Comparison of ENCODE assay signal across 15 cellular contexts in the genomic region with DNA sequence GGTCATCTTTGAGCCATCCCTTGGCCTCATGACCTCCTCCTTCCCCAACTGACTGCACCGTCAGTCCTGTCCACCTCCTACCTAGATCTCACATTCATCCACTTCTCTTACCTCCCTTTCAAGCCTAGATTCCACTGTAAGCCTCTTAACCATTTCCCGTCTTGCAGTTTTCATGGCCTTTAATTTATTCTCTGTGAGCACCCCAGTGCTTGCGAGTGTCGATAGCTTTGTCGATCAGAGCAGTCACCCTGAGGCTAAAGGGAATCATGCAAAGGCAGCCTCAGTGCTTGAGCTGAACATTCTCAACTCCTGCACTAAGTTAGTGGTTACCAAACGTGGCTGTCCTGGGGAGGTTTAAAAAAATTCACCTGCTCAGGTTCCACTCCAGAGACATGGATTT. TPM values are rescaled to one million over a fixed set of nuclear protein-coding genes. Genes with fewer than 3 reads are reported as not detected.
A peak's percentile ranks its signal among the peaks of the same experiment; 100 is the strongest.
DNase-seq lines count a peak whose midpoint lies in the region; ATAC-seq, FAIRE-seq and TF ChIP-seq lines count a peak whose summit lies in the region.
"Had no signal": no experiment of that assay in that cellular context is flagged by ENCODE, and none has a peak within 500 bp of the region (broad histone marks: within the 10 kb centered on the region; RNA-seq: fewer than 3 reads in every experiment).

No MANE protein-coding gene starts in this region.

- peak overlapping the region; percentile 57 for H3K4me2 ChIP-seq in BLaER1

- WGBS in esophagus muscularis mucosa = 92% methylated on average over 6 of the region's 6 CpGs
- WGBS in small intestine, 3 donors = 91 to 93% (median 92%) methylated on average over 6 of the region's 6 CpGs

- no peak overlapping the region for H3K9ac ChIP-seq in BLaER1

- H3K36me3 Mint-ChIP-seq in CD14-positive monocyte (peaks cover 48 to 64% of the 10 kb centered on the region in 2 donors), activated B cell treated with CpG ODN at 0.5 μM for 24 hours (ENCODE audit: low read depth) (peaks cover 54% of the 10 kb centered on the region)

- H3K27me3 Mint-ChIP-seq in CD14-positive monocyte (ENCODE audit: low read depth in 3 of 3) (no peaks in the 10 kb centered on the region), activated B cell treated with CpG ODN at 0.5 μM for 24 hours (no peaks in the 10 kb centered on the region)

- TF ChIP-seq CTCF in CD14-positive monocyte (IDR thresholded peaks at IDR 0.05) = no peak
- TF ChIP-seq CTCF in activated B cell treated with CpG ODN at 0.5 μM for 24 hours (IDR thresholded peaks at IDR 0.05) = no peak
- TF ChIP-seq CTCF in esophagus muscularis mucosa (IDR thresholded peaks at IDR 0.05) = no peak

- peaks cover 49% of the 10 kb centered on the region; the same call in 1 of the 2 replicates for H4K20me1 ChIP-seq in BLaER1

- H3K27ac Mint-ChIP-seq in CD14-positive monocyte = peak overlapping the region; percentile 73 to 98 (median 87)
- H3K27ac Mint-ChIP-seq in activated B cell treated with CpG ODN at 0.5 μM for 24 hours = peak overlapping the region; percentile 57
- H3K27ac Mint-ChIP-seq: endodermal cell had no signal

- peaks cover 85% of the 10 kb centered on the region for H3K4me1 Mint-ChIP-seq in CD14-positive monocyte
- H3K4me1 Mint-ChIP-seq in activated B cell treated with CpG ODN at 0.5 μM for 24 hours = peaks cover 84% of the 10 kb centered on the region

- H3K9me3 ChIP-seq in BLaER1 (peaks cover 5% of the 10 kb centered on the region; the same call in 1 of the 2 replicates), esophagus muscularis mucosa (no peaks in the 10 kb centered on the region), small intestine (ENCODE audit: control insufficient read depth, low read depth) (no peaks in the 10 kb centered on the region)
- H3K9me3 ChIP-seq: thoracic aorta had no signal

- peaks cover 75% of the 10 kb centered on the region for H3K4me1 ChIP-seq in BLaER1
- H3K4me1 ChIP-seq in esophagus muscularis mucosa = peaks cover 0 to 10% (median 7%) of the 10 kb centered on the region in 4 donors
- H3K4me1 ChIP-seq in small intestine (ENCODE audit: control insufficient read depth in 2 of 2, insufficient read depth in 1 of 2, low read depth in 1 of 2, low read length in 1 of 2) = peaks cover 0 to 3% of the 10 kb centered on the region in 2 donors

- POLR2A ChIA-PET in activated B cell treated with CpG ODN at 0.5 μM for 24 hours (lab: Charles Lee) = interaction anchor here (0.7 to 5.6 kb wide), 13 partner anchors 13 to 41 kb away, joined by 3 to 103 read pairs (median 8); partner anchors contain the start of gene ARHGAP25

- intact Hi-C loops in CD14-positive monocyte (cut with micrococcal nuclease) = loop anchor here (2.0 to 10.0 kb wide), 4 partner anchors 13 to 285 kb away; partner anchors contain the start of genes APLF (in 1 of the 2) and FBXO48 (in 1 of the 2)
- intact Hi-C loops in activated B cell treated with CpG ODN at 0.5 μM for 24 hours (cut with micrococcal nuclease) = no loop called here
- intact Hi-C loops in esophagus muscularis mucosa (cut with DNase I) = no loop called here

- peaks cover 0 to 4% (median 0%) of the 10 kb centered on the region in 7 donors for H3K9me3 Mint-ChIP-seq in CD14-positive monocyte
- no peaks in the 10 kb centered on the region for H3K9me3 Mint-ChIP-seq in activated B cell treated with CpG ODN at 0.5 μM for 24 hours
- H3K9me3 Mint-ChIP-seq: endodermal cell had no signal

- no peak for TF ChIP-seq POLR2A in esophagus muscularis mucosa (IDR thresholded peaks at IDR 0.05; ENCODE audit: low read depth)

- no peak for DNase-seq in CD14-positive monocyte (ENCODE audit: low spot score)
- DNase-seq in activated B cell treated with CpG ODN at 0.5 μM for 24 hours = no peak
- DNase-seq in esophagus muscularis mucosa (ENCODE audit: extremely low spot score) = peak; percentile 34
- DNase-seq in DMS153 (lab: John Stamatoyannopoulos, UW) = no peak
- no peak for DNase-seq in D341Med (ENCODE audit: low spot score)
- no peak for DNase-seq in small intestine
- DNase-seq: activated CD4-positive, alpha-beta T cell treated with anti-CD3 and anti-CD28 coated beads for 48 hours; AML-193; endodermal cell; NCI-H1105 treated with DMSO at 0.1 percent for 48 hours; stimulated activated CD8-positive, alpha-beta memory T cell treated with anti-CD3 and anti-CD28 coated beads, Interleukin-4, amount 100 ng/mL, for 48 hours had no signal

- no peak for ATAC-seq in activated B cell treated with CpG ODN at 0.5 μM for 24 hours (ENCODE audit: low read depth)

- H3K27ac ChIP-seq in BLaER1 (peak overlapping the region; percentile 62; the same call in 1 of the 2 replicates), esophagus muscularis mucosa (replicated peaks in 1 of 4) (no peak overlapping the region), small intestine (ENCODE audit: low read depth in 1 of 2, low read length in 1 of 2) (no peak overlapping the region)
- H3K27ac ChIP-seq: thoracic aorta had no signal

- H3K36me3 ChIP-seq in BLaER1 = peaks cover 62% of the 10 kb centered on the region
- no peaks in the 10 kb centered on the region for H3K36me3 ChIP-seq in esophagus muscularis mucosa
- no peaks in the 10 kb centered on the region for H3K36me3 ChIP-seq in small intestine (ENCODE audit: control insufficient read depth in 2 of 2, insufficient read depth in 2 of 2, low read length in 2 of 2)
- H3K36me3 ChIP-seq: thoracic aorta had no signal

- no peaks in the 10 kb centered on the region for H3K27me3 ChIP-seq in BLaER1
- H3K27me3 ChIP-seq in esophagus muscularis mucosa = no peaks in the 10 kb centered on the region
- no peaks in the 10 kb centered on the region for H3K27me3 ChIP-seq in small intestine (ENCODE audit: control insufficient read depth in 2 of 2, insufficient read depth in 2 of 2, low read length in 2 of 2)

- H3K4me3 ChIP-seq in BLaER1 (no peak overlapping the region), esophagus muscularis mucosa (no peak overlapping the region), small intestine (ENCODE audit: low read depth in 1 of 2, low read length in 2 of 2) (no peak overlapping the region)
- H3K4me3 ChIP-seq: thoracic aorta had no signal

- H3K4me3 Mint-ChIP-seq in CD14-positive monocyte = no peak overlapping the region
- no peak overlapping the region for H3K4me3 Mint-ChIP-seq in activated B cell treated with CpG ODN at 0.5 μM for 24 hours
- H3K4me3 Mint-ChIP-seq: endodermal cell had no signal

- CTCF ChIA-PET in activated B cell treated with CpG ODN at 0.5 μM for 24 hours (lab: Charles Lee) = interaction anchor here (0.8 to 6.2 kb wide), 10 partner anchors 13 to 176 kb away, joined by 3 to 84 read pairs (median 4); no protein-coding TSS in a partner anchor

- FAIRE-seq in small intestine (lab: Jason Lieb, UNC) = no peak
- FAIRE-seq: astrocyte had no signal

- TF ChIP-seq EP300 in esophagus muscularis mucosa (IDR thresholded peaks at IDR 0.05) = no peak

RNA-seq across cellular contexts. Expression of gene ARHGAP25, which starts 14.7 kb away (rescaled TPM):
- polyA plus RNA-seq in CD14-positive monocyte (10 to 100 TPM; 20.8 to 36.3 TPM), small intestine (1 to 10 TPM; 1.8 to 7.6 (median 3.6) TPM)
- total RNA-seq in activated B cell treated with CpG ODN at 0.5 μM for 24 hours (324 and 336 TPM in 2 replicates), esophagus muscularis mucosa (1 to 10 TPM; 3.7 to 9.3 (median 5.4) TPM)
- total RNA-seq: LHCN-M2 had no signal

Comparison
In these comparisons a context has a peak if more than half of its experiments do, and no peak if none do; other contexts are left out.
1. RNA of gene ARHGAP25, which starts 14.7 kb away (total RNA-seq): 324 to 336 TPM in activated B cell treated with CpG ODN at 0.5 μM for 24 hours; 3.7 to 9.3 TPM in esophagus muscularis mucosa; every median in the first group is over 10 times any median in the second.
2. intact Hi-C loops: an anchor here in CD14-positive monocyte (2.0 to 10.0 kb wide); none called in activated B cell treated with CpG ODN at 0.5 μM for 24 hours and esophagus muscularis mucosa.